In the genomic region with DNA sequence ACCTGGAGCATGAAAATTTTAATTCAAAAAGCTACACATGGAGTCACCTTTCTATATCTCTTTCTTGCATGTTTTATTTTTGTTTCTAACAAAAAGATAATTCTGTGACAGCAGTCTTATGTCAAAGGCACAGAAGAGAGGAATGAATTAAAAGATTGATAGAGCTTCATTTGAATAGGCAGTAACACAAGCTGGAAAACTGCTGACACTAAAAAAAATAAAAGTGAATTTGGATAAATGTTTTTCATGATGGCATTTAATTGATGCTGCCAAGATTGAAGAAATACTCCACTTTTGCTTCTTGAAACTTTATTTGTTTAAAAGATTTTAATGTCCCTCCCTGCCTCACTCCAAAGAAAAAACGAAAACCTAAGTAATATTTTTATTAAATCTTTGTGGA, we compare ENCODE assay signal across 2 cellular contexts.
TF ChIP-seq lines count a peak whose summit lies in the region.

No MANE protein-coding gene starts in this region.

TF ChIP-seq in IMR-90, 13 proteins besides CTCF, POLR2A, EP300 and RAD21 (continued from another document):
- TF ChIP-seq MAFK (IDR thresholded peaks at IDR 0.05; ENCODE audit: low read depth, low read length), result peak; percentile 74

TF ChIP-seq in K562, 482 proteins besides CTCF, POLR2A, EP300 and RAD21 (continued from another document):
- TF ChIP-seq, protein P1, sequence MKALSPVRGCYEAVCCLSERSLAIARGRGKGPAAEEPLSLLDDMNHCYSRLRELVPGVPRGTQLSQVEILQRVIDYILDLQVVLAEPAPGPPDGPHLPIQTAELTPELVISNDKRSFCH (CRISPR knock-in tag; IDR thresholded peaks at IDR 0.05), result no peak
- TF ChIP-seq, protein P1 (tag; IDR thresholded peaks at IDR 0.05), result no peak
- TF ChIP-seq NR2C1 (IDR thresholded peaks at IDR 0.05) (no peak), NR2C1 (tag; IDR thresholded peaks at IDR 0.05) (no peak), CBFB (CRISPR knock-in tag; IDR thresholded peaks at IDR 0.05) (no peak), NFRKB (IDR thresholded peaks at IDR 0.05; ENCODE audit: low read depth) (no peak), NFYB (IDR thresholded peaks at IDR 0.05; ENCODE audit: extremely low read depth, insufficient read length) (no peak), FOSL1 (tag; conservative IDR thresholded peaks at IDR 0.05) (no peak), MAFF (IDR thresholded peaks at IDR 0.05; ENCODE audit: low read length) (0 out of 2 replicates have a peak, but pooled peaks have one; percentile 28), ZNF316 (IDR thresholded peaks at IDR 0.05) (peak; percentile 47; the same call in 1 of the 2 replicates)
